Comparison of ENCODE assay signal across 1 cellular context in genomic region chr6:143673638-143674037, GRCh38.
TF ChIP-seq lines count a peak whose summit lies in the region.

No MANE protein-coding gene starts in this region.

TF ChIP-seq in endothelial cell of umbilical vein, 7 proteins besides CTCF, POLR2A, EP300 and RAD21 (continued from another document):
- TF ChIP-seq EZH2 (IDR thresholded peaks at IDR 0.05; ENCODE audit: borderline replicate concordance, low read depth, low read length, severe bottlenecking) (no peak), GATA2 (IDR thresholded peaks at IDR 0.05; ENCODE audit: insufficient read depth, insufficient read length, low read depth, low read length) (peak; percentile 12), MYC (IDR thresholded peaks at IDR 0.05; ENCODE audit: low read depth, low read length) (no peak)
